In the genomic region with DNA sequence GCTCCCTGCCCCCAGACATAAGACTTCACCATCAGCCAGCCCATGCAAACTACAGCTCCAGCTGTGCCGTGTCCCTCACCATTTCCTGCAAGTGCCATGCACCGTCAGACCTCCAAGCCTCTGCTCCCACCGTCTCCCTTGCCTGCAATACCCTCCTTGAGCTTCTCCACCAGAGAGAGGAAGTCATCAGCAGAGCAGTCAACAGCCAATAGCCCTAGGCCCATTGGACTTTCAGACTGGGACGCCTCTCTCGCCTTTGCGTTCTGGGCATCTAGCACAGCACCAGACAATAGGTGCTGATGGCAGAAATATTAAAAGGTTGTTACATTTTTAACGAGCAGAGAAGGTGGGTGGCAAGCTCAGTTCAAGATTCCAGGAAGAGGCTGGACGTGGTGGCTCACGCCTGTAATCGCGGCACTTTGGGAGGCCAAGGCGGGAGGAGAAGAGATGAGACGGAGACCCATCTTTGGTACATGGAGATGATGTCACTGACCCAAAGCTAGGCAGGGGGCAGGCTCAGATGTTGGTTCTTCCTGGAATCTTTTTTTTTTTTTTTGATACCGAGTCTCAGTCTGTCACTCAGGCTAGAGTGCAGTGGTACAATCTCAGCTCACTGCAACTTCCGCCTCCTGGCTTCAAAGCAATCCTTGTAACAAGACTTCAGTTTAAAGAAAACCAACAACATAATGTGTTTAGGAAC, we compare ENCODE assay signal across 27 cellular contexts. TPM values are rescaled to one million over a fixed set of nuclear protein-coding genes. Genes with fewer than 3 reads are reported as not detected.
DNase-seq lines count a peak whose midpoint lies in the region; ATAC-seq, FAIRE-seq and TF ChIP-seq lines count a peak whose summit lies in the region.
"Had no signal": no experiment of that assay in that cellular context is flagged by ENCODE, and none has a peak within 500 bp of the region (broad histone marks: within the 10 kb centered on the region; RNA-seq: fewer than 3 reads in every experiment).

No MANE protein-coding gene starts in this region.

- H4K20me1 ChIP-seq in H1 (replicated peaks in 1 of 2; ENCODE audit: control insufficient read depth in 1 of 2, insufficient read depth in 2 of 2, low read length in 2 of 2) = no peaks in the 10 kb centered on the region
- H4K20me1 ChIP-seq: BLaER1 had no signal

- CTCF ChIA-PET in Panc1 (lab: Charles Lee) (no interaction called here), H1 (lab: Charles Lee; ENCODE audit: partially characterized antibody) (interaction anchor here (0.7 to 3.8 kb wide), 4 partner anchors 8 to 92 kb away, joined by 3 to 16 read pairs (median 6); no protein-coding TSS in a partner anchor)

- H4K91ac ChIP-seq in H1 (replicated peaks; ENCODE audit: insufficient read length, low read length) = no peak overlapping the region

- H2BK120ac ChIP-seq in H1 (replicated peaks; ENCODE audit: low read depth, low read length) = no peak overlapping the region

- no peaks in the 10 kb centered on the region for H3K79me1 ChIP-seq in H1 (ENCODE audit: low read depth, low read length)

- H3K27me3 Mint-ChIP-seq in nephron (ENCODE audit: low read depth) = peaks cover 11% of the 10 kb centered on the region
- peaks cover 14% of the 10 kb centered on the region for H3K27me3 Mint-ChIP-seq in activated naive CD8-positive, alpha-beta T cell treated with anti-CD3 and anti-CD28 coated beads for 36 hours

- no peak overlapping the region for H3K18ac ChIP-seq in H1 (ENCODE audit: extremely low read depth, low read length)

- no TSS peak for BruUV-seq in Panc1 (replicated peaks; lab: Mats Ljungman, UMichigan)

- H3K79me2 ChIP-seq in H1 (ENCODE audit: control insufficient read depth in 1 of 2, insufficient read depth in 2 of 2, low read length in 2 of 2) = no peaks in the 10 kb centered on the region

- H2AFZ ChIP-seq in H1 (ENCODE audit: low read length) = 0 out of 2 replicates have a peak overlapping the region, but pooled peaks have one; percentile 34

- H3K4me3 ChIP-seq in Panc1 (ENCODE audit: low read depth in 2 of 2, low read length in 2 of 2) = no peak overlapping the region
- no peak overlapping the region for H3K4me3 ChIP-seq in H1 (ENCODE audit: extremely low read depth in 1 of 4, insufficient read depth in 2 of 4, low read depth in 3 of 4, low read length in 4 of 4)
- H3K4me3 ChIP-seq: BLaER1 had no signal

- DNase-seq in 8988T (peak; percentile 53), Panc1 (ENCODE audit: low read depth, low spot score) (no peak), H1 (ENCODE audit: low read depth in 1 of 2, low spot score in 2 of 2) (no peak), dedifferentiated amniotic fluid mesenchymal stem cell (ENCODE audit: extremely low spot score) (no peak), NCI-H2107 treated with DMSO at 0.1 percent for 48 hours (lab: John Stamatoyannopoulos, UW; ENCODE audit: unreplicated experiment) (no peak)
- no peak for DNase-seq in activated naive CD8-positive, alpha-beta T cell treated with anti-CD3 and anti-CD28 coated beads for 36 hours
- DNase-seq: CD4-positive, CD25-positive, alpha-beta regulatory T cell; H7; HFFc6; Kasumi-1; NCI-H1105 treated with DMSO at 0.1 percent for 48 hours; NCI-H146; NCI-H1930; NCI-H2107; NCI-H446; NCI-H524 treated with DMSO at 0.1 percent for 48 hours; NCI-H774; SHP77 had no signal

- POLR2A ChIA-PET in Panc1 (lab: Charles Lee) (interaction anchor here (0.6 kb wide), 3 partner anchors 9 to 56 kb away, joined by 4 to 7 read pairs (median 7); no protein-coding TSS in a partner anchor), H1 (lab: Charles Lee; ENCODE audit: partially characterized antibody) (interaction anchor here (0.6 kb wide), 1 partner anchor 11 kb away, joined by 4 read pairs; no protein-coding TSS in a partner anchor)

- no peak for TF ChIP-seq EP300 in H1 (IDR thresholded peaks at IDR 0.05; ENCODE audit: borderline replicate concordance in 1 of 2, low read depth in 2 of 2, low read length in 2 of 2)

- no peak for FAIRE-seq in H1 (lab: Jason Lieb, UNC)
- FAIRE-seq: A204.1, D721Med had no signal

- TF ChIP-seq CTCF in Panc1 (IDR thresholded peaks at IDR 0.05) = no peak
- no peak for TF ChIP-seq CTCF in H1 (IDR thresholded peaks at IDR 0.05; ENCODE audit: control extremely low read depth in 1 of 3, insufficient read depth in 1 of 3, low read depth in 1 of 3, low read length in 3 of 3)
- TF ChIP-seq CTCF in nephron (IDR thresholded peaks at IDR 0.05; ENCODE audit: unreplicated experiment in 3 of 3) = no peak

- H3K4me1 Mint-ChIP-seq in nephron = peaks cover 11% of the 10 kb centered on the region
- H3K4me1 Mint-ChIP-seq in activated naive CD8-positive, alpha-beta T cell treated with anti-CD3 and anti-CD28 coated beads for 36 hours = no peaks in the 10 kb centered on the region

- H2BK20ac ChIP-seq in H1 (ENCODE audit: low read length) = no peak overlapping the region

- H4K5ac ChIP-seq in H1 (ENCODE audit: insufficient read length, low read depth, low read length) = no peak overlapping the region

- H3K23ac ChIP-seq in H1 (ENCODE audit: insufficient read length) = no peak overlapping the region

- no peaks in the 10 kb centered on the region for H3K27me3 ChIP-seq in Panc1 (ENCODE audit: control insufficient read depth, insufficient read depth, low read length)
- no peaks in the 10 kb centered on the region for H3K27me3 ChIP-seq in H1 (replicated peaks in 1 of 4; ENCODE audit: control insufficient read depth in 3 of 4, extremely low read depth in 1 of 4, insufficient read depth in 3 of 4, low read length in 3 of 4)

- H3K36me3 ChIP-seq in Panc1 (ENCODE audit: control insufficient read depth, insufficient read depth, low read length) = no peaks in the 10 kb centered on the region
- no peaks in the 10 kb centered on the region for H3K36me3 ChIP-seq in H1 (ENCODE audit: control insufficient read depth in 2 of 4, insufficient read depth in 4 of 4, low read length in 3 of 4)
- H3K36me3 ChIP-seq: BLaER1 had no signal

- H3K4ac ChIP-seq in H1 (replicated peaks; ENCODE audit: insufficient read length, low read depth, low read length) = no peak overlapping the region

- in situ Hi-C loops in Panc1 (cut with HindIII; ENCODE audit: low pct_unique_long_range_greater_than_20kb, low sequenced_read_pairs) = no loop called here

- no peak overlapping the region; the same call in 1 of the 2 replicates for H2AK5ac ChIP-seq in H1 (ENCODE audit: low read depth, low read length)

- H3K9me3 ChIP-seq in Panc1 (ENCODE audit: control insufficient read depth, insufficient read depth, low read depth, low read length) = no peaks in the 10 kb centered on the region
- no peaks in the 10 kb centered on the region for H3K9me3 ChIP-seq in H1 (ENCODE audit: insufficient read depth in 2 of 2, low read depth in 1 of 2, low read length in 1 of 2)
- H3K9me3 ChIP-seq: BLaER1 had no signal

- H3K9ac ChIP-seq in H1 (replicated peaks in 1 of 4; ENCODE audit: extremely low read depth in 1 of 4, low read depth in 3 of 4, low read length in 3 of 4) = no peak overlapping the region
- H3K9ac ChIP-seq: BLaER1 had no signal

- H3K27ac Mint-ChIP-seq in nephron = peak overlapping the region in 2 of 3 experiments; percentile 35 to 69
- H3K27ac Mint-ChIP-seq in activated naive CD8-positive, alpha-beta T cell treated with anti-CD3 and anti-CD28 coated beads for 36 hours = no peak overlapping the region
- H3K27ac Mint-ChIP-seq: CD4-positive, CD25-positive, alpha-beta regulatory T cell; HFFc6 had no signal

- no peak for TF ChIP-seq POLR2A in H1 (IDR thresholded peaks at IDR 0.05; ENCODE audit: control extremely low read depth in 1 of 2, low read depth in 2 of 2, low read length in 2 of 2)

- no peak overlapping the region for H2BK15ac ChIP-seq in H1 (ENCODE audit: low read length)

- no peak for TF ChIP-seq RAD21 in H1 (IDR thresholded peaks at IDR 0.05 in 1 of 2, conservative IDR thresholded peaks at IDR 0.05 in 1 of 2; ENCODE audit: low read depth in 2 of 2, low read length in 2 of 2)

- no peaks in the 10 kb centered on the region for H3K9me3 Mint-ChIP-seq in nephron
- H3K9me3 Mint-ChIP-seq in activated naive CD8-positive, alpha-beta T cell treated with anti-CD3 and anti-CD28 coated beads for 36 hours = no peaks in the 10 kb centered on the region
- H3K9me3 Mint-ChIP-seq: CD4-positive, CD25-positive, alpha-beta regulatory T cell; HFFc6; IgD-negative memory B cell had no signal

- intact Hi-C loops in Panc1 (cut with micrococcal nuclease; ENCODE audit: unreplicated experiment) = no loop called here

- no peak for ATAC-seq in Panc1

- peaks cover 37% of the 10 kb centered on the region for H3K4me1 ChIP-seq in Panc1 (ENCODE audit: control insufficient read depth, insufficient read depth, low read length)
- H3K4me1 ChIP-seq in H1 (replicated peaks in 1 of 4; ENCODE audit: control insufficient read depth in 3 of 4, insufficient read depth in 4 of 4, low read length in 3 of 4) = no peaks in the 10 kb centered on the region; a peak in 1 of 7 replicates
- H3K4me1 ChIP-seq: BLaER1 had no signal

- no peaks in the 10 kb centered on the region for H3K36me3 Mint-ChIP-seq in nephron (ENCODE audit: low read depth)
- H3K36me3 Mint-ChIP-seq in activated naive CD8-positive, alpha-beta T cell treated with anti-CD3 and anti-CD28 coated beads for 36 hours = no peaks in the 10 kb centered on the region

- no peak overlapping the region for H2BK5ac ChIP-seq in H1 (ENCODE audit: low read depth, low read length)

- no peak overlapping the region for H2BK12ac ChIP-seq in H1 (ENCODE audit: low read depth, low read length)

- no peak overlapping the region for H4K8ac ChIP-seq in H1 (ENCODE audit: extremely low read depth, insufficient read depth, low read length)

- no peaks in the 10 kb centered on the region for H3K23me2 ChIP-seq in H1 (ENCODE audit: low read depth, low read length)

- H3K4me3 Mint-ChIP-seq in nephron = no peak overlapping the region
- no peak overlapping the region for H3K4me3 Mint-ChIP-seq in activated naive CD8-positive, alpha-beta T cell treated with anti-CD3 and anti-CD28 coated beads for 36 hours
- H3K4me3 Mint-ChIP-seq: CD4-positive, CD25-positive, alpha-beta regulatory T cell; HFFc6; IgD-negative memory B cell had no signal

- no peak overlapping the region for H3K4me2 ChIP-seq in H1 (ENCODE audit: insufficient read depth in 1 of 2, low read depth in 2 of 2, low read length in 2 of 2)
- H3K4me2 ChIP-seq: BLaER1 had no signal

- H3K56ac ChIP-seq in H1 (replicated peaks; ENCODE audit: insufficient read length, low read depth, low read length) = no peak overlapping the region

- H3K27ac ChIP-seq in Panc1 (ENCODE audit: low read length) (peak overlapping the region; percentile 88), H1 (ENCODE audit: low read depth, low read length) (no peak overlapping the region)
- H3K27ac ChIP-seq: BLaER1 had no signal

- H3K14ac ChIP-seq in H1 (ENCODE audit: insufficient read length) = no peak overlapping the region

- WGBS in H1 (ENCODE audit: extremely low coverage in 1 of 2, insufficient coverage in 1 of 2, insufficient read length in 1 of 2, insufficient replicate concordance in 2 of 2, low coverage in 1 of 2, low lambda C conversion rate in 2 of 2, missing lambda C conversion rate in 1 of 2), 2 experiments = 91% methylated on average over 10 of the region's 15 CpGs; no CpG with 5 or more reads in 1 of the 2 experiments

RNA-seq across cellular contexts. Expression of a gene that starts 31.9 kb away (rescaled TPM):
- 1.1 TPM for total RNA-seq in Panc1 (2021; ENCODE audit: unreplicated experiment)
- 0.70 TPM for polyA plus RNA-seq in Panc1 (2012; ENCODE audit: insufficient read length)
- total RNA-seq in H1 (2021; fragmentation: NEBNext Ultra II Directional; extraction: Animal tissue kit (Norgen Biotek cat#: 25700)) = not detected in 2 replicates
- polyA plus RNA-seq in H1 (2011; rRNA removed) = not detected in 2 replicates
- not detected for polyA plus RNA-seq in H1 (2011; cell fraction: cytosol; rRNA removed)
- not detected for polyA plus RNA-seq in H1 (2011; cell fraction: nucleus; rRNA removed)
- not detected in 4 replicates for polyA plus RNA-seq in H1 (2012, experiment 1 of 2)
- not detected for polyA plus RNA-seq in H1 (2012, experiment 2 of 2)
- polyA plus RNA-seq in H1 (2013, experiment 1 of 2) = not detected
- not detected for polyA plus RNA-seq in H1 (2013, experiment 2 of 2)
- polyA minus RNA-seq in H1 (2011; rRNA and poly(A)+ RNA removed) = not detected in 2 replicates
- polyA minus RNA-seq in H1 (2011; cell fraction: cytosol; rRNA and poly(A)+ RNA removed) = not detected
- not detected for polyA minus RNA-seq in H1 (2011; cell fraction: nucleus; rRNA and poly(A)+ RNA removed)
- total RNA-seq in activated naive CD8-positive, alpha-beta T cell treated with anti-CD3 and anti-CD28 coated beads for 36 hours = not detected
- total RNA-seq: CD4-positive, CD25-positive, alpha-beta regulatory T cell; H7; HFFc6; M059J; RPMI7951; SK-MEL-5 had no signal
- polyA plus RNA-seq: AG04450; CD4-positive, CD25-positive, alpha-beta regulatory T cell; IgD-negative memory B cell had no signal
